Comparison of ENCODE assay signal across 17 cellular contexts in genomic region chr10:126921974-126922525, GRCh38. TPM values are rescaled to one million over a fixed set of nuclear protein-coding genes. Genes with fewer than 3 reads are reported as not detected.
A peak's percentile ranks its signal among the peaks of the same experiment; 100 is the strongest.
DNase-seq lines count a peak whose midpoint lies in the region; ATAC-seq and TF ChIP-seq lines count a peak whose summit lies in the region.
"Had no signal": no experiment of that assay in that cellular context is flagged by ENCODE, and none has a peak within 500 bp of the region (broad histone marks: within the 10 kb centered on the region; RNA-seq: fewer than 3 reads in every experiment).

No MANE protein-coding gene starts in this region.

- H3K36me3 ChIP-seq in osteoblast (ENCODE audit: insufficient read depth, low read length): peaks cover 8% of the 10 kb centered on the region
- H3K36me3 ChIP-seq: SJCRH30, spleen had no signal

- peaks cover 16% of the 10 kb centered on the region for H3K4me1 ChIP-seq in osteoblast (ENCODE audit: insufficient read depth, low read length)
- H3K4me1 ChIP-seq: SJCRH30 had no signal

- peak; percentile 87 for DNase-seq in EL
- DNase-seq in NCI-H226: peak; percentile 8
- no peak for DNase-seq in epithelial cell of prostate (ENCODE audit: low read depth, low spot score)
- peak; percentile 88 for DNase-seq in osteoblast (ENCODE audit: insufficient read length, low spot score, missing footprints)
- DNase-seq in middle frontal gyrus (ENCODE audit: extremely low spot score, low spot score): no peak
- DNase-seq: activated CD8-positive, alpha-beta memory T cell treated with anti-CD3 and anti-CD28 coated beads for 24 hours; CD8-positive, alpha-beta memory T cell; H7; mesendoderm; NCI-H2081; nucleus accumbens; SJCRH30; spleen had no signal

- no peaks in the 10 kb centered on the region for H3K9me3 ChIP-seq in osteoblast (ENCODE audit: low read depth, low read length)
- H3K9me3 ChIP-seq: SJCRH30 had no signal

- no peak overlapping the region for H3K4me3 ChIP-seq in osteoblast (ENCODE audit: insufficient read depth, low read length)
- H3K4me3 ChIP-seq: SJCRH30, spleen had no signal

- peak overlapping the region; percentile 4 for H3K4me2 ChIP-seq in osteoblast (ENCODE audit: insufficient read depth, low read length)

- ATAC-seq in HG03135 (IDR thresholded peaks at IDR 0.05; ENCODE audit: unreplicated experiment): no peak
- ATAC-seq in GM19455 (IDR thresholded peaks at IDR 0.05; ENCODE audit: unreplicated experiment): no peak
- no peak for ATAC-seq in GM18502 (IDR thresholded peaks at IDR 0.05; ENCODE audit: poor library complexity, unreplicated experiment)

- TF ChIP-seq CTCF in osteoblast (IDR thresholded peaks at IDR 0.05; ENCODE audit: extremely low read depth, low read depth, low read length): no peak

- H3K27ac ChIP-seq in epithelial cell of prostate (peak overlapping the region; percentile 30), osteoblast (ENCODE audit: low read depth, low read length) (peak overlapping the region; percentile 70)
- H3K27ac ChIP-seq: HL-60, SJCRH30, spleen had no signal

- no peak overlapping the region for H2AFZ ChIP-seq in osteoblast (ENCODE audit: low read length)

- peaks cover 87% of the 10 kb centered on the region for H3K79me2 ChIP-seq in osteoblast (ENCODE audit: insufficient read depth, low read length)

- peaks cover 60% of the 10 kb centered on the region for H4K20me1 ChIP-seq in osteoblast (ENCODE audit: insufficient read depth, low read length)

- no peaks in the 10 kb centered on the region for H3K27me3 ChIP-seq in osteoblast (ENCODE audit: insufficient read depth, low read length)
- H3K27me3 ChIP-seq: SJCRH30, spleen had no signal

RNA-seq across cellular contexts. Expression of gene DOCK1, which starts 16.8 kb away (rescaled TPM):
- 80.3 and 106 TPM in 2 replicates for total RNA-seq in osteoblast

Comparison
In these comparisons a context has a peak if more than half of its experiments do, and no peak if none do; other contexts are left out.
1. DNase-seq: peak in EL (single experiment), NCI-H226 (single experiment) and osteoblast (single experiment); none in epithelial cell of prostate (single experiment) and middle frontal gyrus (single experiment).